13 cellular contexts compared by ENCODE assay signal in genomic region chr20:36645353-36645752, GRCh38. TPM values are rescaled to one million over a fixed set of nuclear protein-coding genes. Genes with fewer than 3 reads are reported as not detected.
A peak's percentile ranks its signal among the peaks of the same experiment; 100 is the strongest.
DNase-seq lines count a peak whose midpoint lies in the region; ATAC-seq, FAIRE-seq and TF ChIP-seq lines count a peak whose summit lies in the region.
"Had no signal": no experiment of that assay in that cellular context is flagged by ENCODE, and none has a peak within 500 bp of the region (broad histone marks: within the 10 kb centered on the region; RNA-seq: fewer than 3 reads in every experiment).

No MANE protein-coding gene starts in this region.

- H4K20me1 ChIP-seq in HepG2 (ENCODE audit: insufficient read depth, low read length) = no peaks in the 10 kb centered on the region

- ATAC-seq in HepG2 (no peak), right lobe of liver (no peak), upper lobe of right lung (no peak)
- ATAC-seq in activated T-helper 17 cell treated with anti-CD3 and anti-CD28 coated beads, Interleukin-2, amount 50 U/mL, for 72 hours (replicated peaks) = no peak
- ATAC-seq: K562 had no signal

- H3K27ac Mint-ChIP-seq in activated T-helper 17 cell treated with anti-CD3 and anti-CD28 coated beads, Interleukin-2, amount 50 U/mL, for 72 hours = peak overlapping the region; percentile 98

- CTCF ChIA-PET in HepG2 (lab: Yijun Ruan, JAX; ENCODE audit: low intra/inter-chr PET ratio, low total read pairs) = no interaction called here

- H3K4me2 ChIP-seq in HepG2 (ENCODE audit: low read depth, low read length) = no peak overlapping the region

- H3K4me3 Mint-ChIP-seq in activated T-helper 17 cell treated with anti-CD3 and anti-CD28 coated beads, Interleukin-2, amount 50 U/mL, for 72 hours = peak overlapping the region; percentile 98

- TF ChIP-seq EP300 in HepG2 (IDR thresholded peaks at IDR 0.05; ENCODE audit: low read depth in 2 of 2, low read length in 2 of 2) (no peak), HepG2 (CRISPR knock-in tag; IDR thresholded peaks at IDR 0.05; ENCODE audit: borderline replicate concordance) (no peak)

- no peaks in the 10 kb centered on the region for H3K27me3 Mint-ChIP-seq in activated T-helper 17 cell treated with anti-CD3 and anti-CD28 coated beads, Interleukin-2, amount 50 U/mL, for 72 hours

- 98% methylated on average over 7 of the region's 7 CpGs for WGBS in HepG2 (ENCODE audit: low lambda C conversion rate)
- 96% methylated on average over 7 of the region's 7 CpGs for WGBS in right lobe of liver (ENCODE audit: insufficient coverage, low coverage, low lambda C conversion rate, missing lambda C conversion rate)

- no peak overlapping the region for H3K4me3 ChIP-seq in HepG2 (replicated peaks in 1 of 3; ENCODE audit: insufficient read depth in 1 of 3, low read depth in 2 of 3, low read length in 3 of 3)
- H3K4me3 ChIP-seq in right lobe of liver = no peak overlapping the region
- peak overlapping the region; percentile 30 to 59 for H3K4me3 ChIP-seq in mucosa of rectum (ENCODE audit: low read length in 2 of 2)
- peak overlapping the region; percentile 36 for H3K4me3 ChIP-seq in upper lobe of right lung
- H3K4me3 ChIP-seq: HAP-1, K562, sigmoid colon, SK-N-MC had no signal

- no TSS peak for BruUV-seq in HepG2 (replicated peaks; lab: Mats Ljungman, UMichigan)

- intact Hi-C loops in HepG2 (cut with micrococcal nuclease; ENCODE audit: unreplicated experiment) (no loop called here), right lobe of liver (cut with DNase I) (no loop called here), upper lobe of right lung (cut with DNase I) (no loop called here)

- POLR2A ChIA-PET in HepG2 (lab: Yijun Ruan, JAX) = interaction anchor here (1.0 to 3.1 kb wide), 2 partner anchors 13 to 22 kb away, joined by 4 to 14 read pairs; no protein-coding TSS in a partner anchor

- H3K27me3 ChIP-seq in HepG2 (ENCODE audit: control insufficient read depth in 1 of 2, insufficient read depth in 2 of 2, low read length in 2 of 2) (no peaks in the 10 kb centered on the region), right lobe of liver (no peaks in the 10 kb centered on the region), mucosa of rectum (ENCODE audit: control insufficient read depth in 2 of 2, insufficient read depth in 2 of 2, low read length in 2 of 2) (no peaks in the 10 kb centered on the region), upper lobe of right lung (no peaks in the 10 kb centered on the region)
- H3K27me3 ChIP-seq: sigmoid colon had no signal

- H3K4me1 Mint-ChIP-seq in activated T-helper 17 cell treated with anti-CD3 and anti-CD28 coated beads, Interleukin-2, amount 50 U/mL, for 72 hours = peaks cover 15% of the 10 kb centered on the region

- H3K9me3 ChIP-seq in HepG2 (ENCODE audit: low read length) (no peaks in the 10 kb centered on the region), right lobe of liver (no peaks in the 10 kb centered on the region), mucosa of rectum (ENCODE audit: control insufficient read depth in 2 of 2, low read length in 2 of 2) (no peaks in the 10 kb centered on the region), upper lobe of right lung (no peaks in the 10 kb centered on the region)
- H3K9me3 ChIP-seq: HAP-1, sigmoid colon had no signal

- in situ Hi-C loops in HepG2 (cut with HindIII; ENCODE audit: extremely low pct_ligation_motif_present, low pct_unique_long_range_greater_than_20kb) = no loop called here

- H2AFZ ChIP-seq in HepG2 (ENCODE audit: low read length) = no peak overlapping the region

- H3K36me3 Mint-ChIP-seq in activated T-helper 17 cell treated with anti-CD3 and anti-CD28 coated beads, Interleukin-2, amount 50 U/mL, for 72 hours (ENCODE audit: low read depth) = peaks cover 50% of the 10 kb centered on the region

- H3K36me3 ChIP-seq in HepG2 (replicated peaks in 1 of 2; ENCODE audit: control insufficient read depth in 1 of 2, insufficient read depth in 2 of 2, low read length in 2 of 2) = no peaks in the 10 kb centered on the region
- no peaks in the 10 kb centered on the region for H3K36me3 ChIP-seq in right lobe of liver
- no peaks in the 10 kb centered on the region for H3K36me3 ChIP-seq in mucosa of rectum (ENCODE audit: control insufficient read depth in 2 of 2, insufficient read depth in 2 of 2, low read length in 2 of 2)
- no peaks in the 10 kb centered on the region for H3K36me3 ChIP-seq in upper lobe of right lung
- H3K36me3 ChIP-seq: HAP-1, sigmoid colon had no signal

- peaks cover 89% of the 10 kb centered on the region for H3K4me1 ChIP-seq in HepG2 (ENCODE audit: insufficient read depth, low read length)
- no peaks in the 10 kb centered on the region for H3K4me1 ChIP-seq in right lobe of liver
- H3K4me1 ChIP-seq in mucosa of rectum (ENCODE audit: control insufficient read depth in 2 of 2, insufficient read depth in 2 of 2, low read length in 2 of 2) = peaks cover 0 to 4% of the 10 kb centered on the region in 2 donors
- no peaks in the 10 kb centered on the region for H3K4me1 ChIP-seq in upper lobe of right lung
- H3K4me1 ChIP-seq: sigmoid colon had no signal

- no peak for TF ChIP-seq RAD21 in HepG2 (CRISPR knock-in tag; IDR thresholded peaks at IDR 0.05)

- H3K9ac ChIP-seq in HepG2 (ENCODE audit: insufficient read depth, low read depth, low read length) (no peak overlapping the region), mucosa of rectum (ENCODE audit: low read depth in 1 of 2, low read length in 2 of 2) (no peak overlapping the region)

- DNase-seq in HepG2 (ENCODE audit: low spot score) = no peak
- no peak for DNase-seq in right lobe of liver
- no peak for DNase-seq in upper lobe of right lung
- no peak for DNase-seq in NCI-H1105 treated with DMSO at 0.1 percent for 48 hours (lab: John Stamatoyannopoulos, UW)
- no peak for DNase-seq in GM19239 (ENCODE audit: insufficient read length, low spot score)
- DNase-seq in cerebellar cortex (ENCODE audit: low spot score) = no peak
- DNase-seq: DMS153, sigmoid colon had no signal

- no peak for TF ChIP-seq POLR2A in HepG2 (IDR thresholded peaks at IDR 0.05; ENCODE audit: insufficient read depth in 1 of 2, low read depth in 2 of 2, low read length in 2 of 2)
- no peak for TF ChIP-seq POLR2A in right lobe of liver (IDR thresholded peaks at IDR 0.05)

- TF ChIP-seq CTCF in HepG2 (CRISPR knock-in tag; IDR thresholded peaks at IDR 0.05) (no peak), right lobe of liver (IDR thresholded peaks at IDR 0.05) (no peak), upper lobe of right lung (IDR thresholded peaks at IDR 0.05) (no peak)

- no peaks in the 10 kb centered on the region for H3K79me2 ChIP-seq in HepG2 (ENCODE audit: insufficient read depth, low read length)

- no peak overlapping the region for H3K27ac ChIP-seq in HepG2 (ENCODE audit: extremely low read length, insufficient read depth, low read length)
- H3K27ac ChIP-seq in right lobe of liver = no peak overlapping the region
- H3K27ac ChIP-seq in mucosa of rectum (ENCODE audit: low read depth in 2 of 2, low read length in 2 of 2) = peak overlapping the region in 1 of 2 donors; percentile 69
- H3K27ac ChIP-seq in upper lobe of right lung = peak overlapping the region; percentile 42
- H3K27ac ChIP-seq: sigmoid colon, SK-N-MC had no signal

- H3K9me3 Mint-ChIP-seq in activated T-helper 17 cell treated with anti-CD3 and anti-CD28 coated beads, Interleukin-2, amount 50 U/mL, for 72 hours = no peaks in the 10 kb centered on the region

- no peak for FAIRE-seq in HepG2 (lab: Jason Lieb, UNC)
- FAIRE-seq in GM19239 (lab: Jason Lieb, UNC) = no peak
- FAIRE-seq: K562 had no signal

RNA-seq across cellular contexts. Expression of gene SLA2, which starts 0.6 kb away (rescaled TPM):
- 1.6 and 1.8 TPM in 2 replicates for total RNA-seq in HepG2 (2016; rRNA removed; fragmentation: Illumina TruSeq; extraction: Trizol)
- total RNA-seq in HepG2 (2016; cell fraction: cytosol; rRNA removed; fragmentation: Illumina TruSeq; extraction: Trizol; ENCODE audit: low read depth) = 0.20 and 0.71 TPM in 2 replicates
- 1.7 and 2.2 TPM in 2 replicates for total RNA-seq in HepG2 (2016; cell fraction: insoluble cytoplasmic fraction; rRNA removed; fragmentation: Illumina TruSeq; extraction: Trizol)
- total RNA-seq in HepG2 (2016; cell fraction: membrane; rRNA removed; fragmentation: Illumina TruSeq; extraction: Trizol) = 1.8 TPM in 2 replicates
- total RNA-seq in HepG2 (2016; cell fraction: nucleus; rRNA removed; fragmentation: Illumina TruSeq; extraction: Trizol) = 0.94 and 1.2 TPM in 2 replicates
- 3.6 and 4.5 TPM in 2 replicates for polyA plus RNA-seq in HepG2 (2011; rRNA removed)
- polyA plus RNA-seq in HepG2 (2011; cell fraction: cytosol; rRNA removed) = 4.4 and 4.5 TPM in 2 replicates
- 2.9 and 3.0 TPM in 2 replicates for polyA plus RNA-seq in HepG2 (2011; cell fraction: nucleus; rRNA removed)
- 1.2 and 2.0 TPM in 2 replicates for polyA plus RNA-seq in HepG2 (2012)
- 0.62 and 0.83 TPM in 2 replicates for polyA plus RNA-seq in HepG2 (2016; cell fraction: cytosol; fragmentation: Illumina TruSeq; extraction: Trizol; ENCODE audit: low read depth)
- polyA plus RNA-seq in HepG2 (2016; cell fraction: insoluble cytoplasmic fraction; fragmentation: Illumina TruSeq; extraction: Trizol; ENCODE audit: low read depth) = 2.6 TPM in 2 replicates
- 1.6 TPM in 2 replicates for polyA plus RNA-seq in HepG2 (2016; cell fraction: membrane; fragmentation: Illumina TruSeq; extraction: Trizol; ENCODE audit: low read depth)
- 2.1 TPM in 2 replicates for polyA plus RNA-seq in HepG2 (2016; cell fraction: nucleus; fragmentation: Illumina TruSeq; extraction: Trizol; ENCODE audit: insufficient read depth, low read depth)
- polyA minus RNA-seq in HepG2 (2011; rRNA and poly(A)+ RNA removed; ENCODE audit: low replicate concordance) = 0.09 and 3.5 TPM in 2 replicates
- polyA minus RNA-seq in HepG2 (2011; cell fraction: cytosol; rRNA and poly(A)+ RNA removed) = 1.5 and 1.6 TPM in 2 replicates
- 1.2 and 1.3 TPM in 2 replicates for polyA minus RNA-seq in HepG2 (2011; cell fraction: nucleus; rRNA and poly(A)+ RNA removed)
- under 1 TPM; 0.18 to 0.50 (median 0.32) TPM for total RNA-seq in right lobe of liver
- 10 to 100 TPM; 42.4 to 43.7 TPM for total RNA-seq in activated T-helper 17 cell treated with anti-CD3 and anti-CD28 coated beads, Interleukin-2, amount 50 U/mL, for 72 hours
- total RNA-seq in upper lobe of right lung = 1.9 TPM
- polyA plus RNA-seq: K562 had no signal

RNA-seq across cellular contexts. Expression of gene RAB5IF, which starts 39.8 kb away (rescaled TPM):
- 292 and 305 TPM in 2 replicates for total RNA-seq in HepG2 (2016; rRNA removed; fragmentation: Illumina TruSeq; extraction: Trizol)
- total RNA-seq in HepG2 (2016; cell fraction: cytosol; rRNA removed; fragmentation: Illumina TruSeq; extraction: Trizol; ENCODE audit: low read depth) = 190 and 258 TPM in 2 replicates
- total RNA-seq in HepG2 (2016; cell fraction: insoluble cytoplasmic fraction; rRNA removed; fragmentation: Illumina TruSeq; extraction: Trizol) = 267 and 306 TPM in 2 replicates
- total RNA-seq in HepG2 (2016; cell fraction: membrane; rRNA removed; fragmentation: Illumina TruSeq; extraction: Trizol) = 365 and 437 TPM in 2 replicates
- total RNA-seq in HepG2 (2016; cell fraction: nucleus; rRNA removed; fragmentation: Illumina TruSeq; extraction: Trizol) = 223 and 239 TPM in 2 replicates
- polyA plus RNA-seq in HepG2 (2011; rRNA removed) = 218 and 261 TPM in 2 replicates
- 176 and 232 TPM in 2 replicates for polyA plus RNA-seq in HepG2 (2011; cell fraction: cytosol; rRNA removed)
- 176 and 181 TPM in 2 replicates for polyA plus RNA-seq in HepG2 (2011; cell fraction: nucleus; rRNA removed)
- 118 and 180 TPM in 2 replicates for polyA plus RNA-seq in HepG2 (2012)
- 222 and 320 TPM in 2 replicates for polyA plus RNA-seq in HepG2 (2016; cell fraction: cytosol; fragmentation: Illumina TruSeq; extraction: Trizol; ENCODE audit: low read depth)
- polyA plus RNA-seq in HepG2 (2016; cell fraction: insoluble cytoplasmic fraction; fragmentation: Illumina TruSeq; extraction: Trizol; ENCODE audit: low read depth) = 310 and 340 TPM in 2 replicates
- polyA plus RNA-seq in HepG2 (2016; cell fraction: membrane; fragmentation: Illumina TruSeq; extraction: Trizol; ENCODE audit: low read depth) = 323 and 387 TPM in 2 replicates
- 436 and 461 TPM in 2 replicates for polyA plus RNA-seq in HepG2 (2016; cell fraction: nucleus; fragmentation: Illumina TruSeq; extraction: Trizol; ENCODE audit: insufficient read depth, low read depth)
- 97.1 and 193 TPM in 2 replicates for polyA minus RNA-seq in HepG2 (2011; rRNA and poly(A)+ RNA removed; ENCODE audit: low replicate concordance)
- polyA minus RNA-seq in HepG2 (2011; cell fraction: cytosol; rRNA and poly(A)+ RNA removed) = 56.5 and 59.2 TPM in 2 replicates
- 46.6 and 50.2 TPM in 2 replicates for polyA minus RNA-seq in HepG2 (2011; cell fraction: nucleus; rRNA and poly(A)+ RNA removed)
- 100 to 1,000 TPM in 5 of 6 experiments, 10 to 100 TPM in 1; 78.1 to 232 (median 125) TPM for total RNA-seq in right lobe of liver
- 100 to 1,000 TPM in 1 of 2 donors, 10 to 100 TPM in 1; 60.8 to 186 TPM for total RNA-seq in activated T-helper 17 cell treated with anti-CD3 and anti-CD28 coated beads, Interleukin-2, amount 50 U/mL, for 72 hours
- 91.1 TPM for total RNA-seq in upper lobe of right lung

Comparison
In these comparisons a context has a peak if more than half of its experiments do, and no peak if none do; other contexts are left out.
1. H3K4me3 ChIP-seq: peak in mucosa of rectum (2 of 2) and upper lobe of right lung (single experiment); none in HepG2 (0 of 3) and right lobe of liver (0 of 3).
2. RNA of gene SLA2, which starts 0.6 kb away (total RNA-seq): 42.4 to 43.7 TPM in activated T-helper 17 cell treated with anti-CD3 and anti-CD28 coated beads, Interleukin-2, amount 50 U/mL, for 72 hours; 1.9 TPM in upper lobe of right lung (single experiment), 0.20 to 2.2 TPM in HepG2 and 0.18 to 0.50 TPM in right lobe of liver; every median in the first group is over 10 times any median in the second.